Comparison of ENCODE assay signal across 8 cellular contexts in genomic region chr18:32469190-32469611, GRCh38. TPM values are rescaled to one million over a fixed set of nuclear protein-coding genes. Genes with fewer than 3 reads are reported as not detected.
A peak's percentile ranks its signal among the peaks of the same experiment; 100 is the strongest.
DNase-seq lines count a peak whose midpoint lies in the region; ATAC-seq and TF ChIP-seq lines count a peak whose summit lies in the region.

No MANE protein-coding gene starts in this region.

- H3K4me1 ChIP-seq in spleen: peaks cover 12 to 41% (median 29%) of the 10 kb centered on the region in 6 donors

- H3K27ac ChIP-seq in spleen: peak overlapping the region in 3 of 8 donors; percentile 3 to 68 (median 66)

- TF ChIP-seq CTCF in spleen (IDR thresholded peaks at IDR 0.05 in 8 of 11, conservative IDR thresholded peaks at IDR 0.05 in 3 of 11): no peak

- H3K36me3 ChIP-seq in spleen: no peaks in the 10 kb centered on the region

- WGBS in spleen, 5 donors: 22 to 31% (median 29%) methylated on average over 8 of the region's 8 CpGs

- H3K4me1 Mint-ChIP-seq in activated T-cell treated with anti-CD3 and anti-CD28 coated beads, Interleukin-2, amount 50 U/mL, for 24 hours (ENCODE audit: low read depth): peaks cover 30% of the 10 kb centered on the region

- H3K9me3 ChIP-seq in spleen: no peaks in the 10 kb centered on the region

- no peak overlapping the region for H3K27ac Mint-ChIP-seq in activated T-cell treated with anti-CD3 and anti-CD28 coated beads, Interleukin-2, amount 50 U/mL, for 24 hours

- peaks cover 0 to 81% (median 28%) of the 10 kb centered on the region in 7 donors for H3K27me3 ChIP-seq in spleen (replicated peaks in 1 of 7)

- H3K36me3 Mint-ChIP-seq in activated T-cell treated with anti-CD3 and anti-CD28 coated beads, Interleukin-2, amount 50 U/mL, for 24 hours (ENCODE audit: low read depth): no peaks in the 10 kb centered on the region

- intact Hi-C loops in spleen (cut with DNase I; ENCODE audit: low total_unique reads): no loop called here

- no peak for ATAC-seq in GM18517 (IDR thresholded peaks at IDR 0.05; ENCODE audit: unreplicated experiment)
- no peak for ATAC-seq in GM19455 (IDR thresholded peaks at IDR 0.05; ENCODE audit: unreplicated experiment)

- H3K4me3 ChIP-seq in spleen: peak overlapping the region; percentile 14 to 81 (median 58)

- no peak for DNase-seq in activated T-cell treated with anti-CD3 and anti-CD28 coated beads, Interleukin-2, amount 50 U/mL, for 24 hours
- no peak for DNase-seq in activated T-cell treated with anti-CD3 and anti-CD28 coated beads, Interleukin-2, amount 50 U/mL, for 1 hour
- DNase-seq in NOMO-1 (lab: John Stamatoyannopoulos, UW; ENCODE audit: unreplicated experiment in 2 of 2): peak; percentile 19 to 32
- peak; percentile 53 for DNase-seq in cerebellar cortex (ENCODE audit: low spot score)
- DNase-seq in kidney glomerular epithelial cell (lab: John Stamatoyannopoulos, UW): peak; percentile 39
- DNase-seq in spleen: no peak

- H3K9me3 Mint-ChIP-seq in activated T-cell treated with anti-CD3 and anti-CD28 coated beads, Interleukin-2, amount 50 U/mL, for 24 hours: no peaks in the 10 kb centered on the region

- TF ChIP-seq POLR2A in spleen (IDR thresholded peaks at IDR 0.05): no peak

- peak overlapping the region; percentile 62 for H3K4me3 Mint-ChIP-seq in activated T-cell treated with anti-CD3 and anti-CD28 coated beads, Interleukin-2, amount 50 U/mL, for 24 hours

- peaks cover 72% of the 10 kb centered on the region for H3K27me3 Mint-ChIP-seq in activated T-cell treated with anti-CD3 and anti-CD28 coated beads, Interleukin-2, amount 50 U/mL, for 24 hours

RNA-seq across cellular contexts. Expression of gene GAREM1, which starts 1.5 kb away (rescaled TPM):
- total RNA-seq in spleen: 1 to 10 TPM; 1.7 to 8.2 (median 4.4) TPM
- under 1 TPM; 0.20 to 0.58 (median 0.24) TPM for polyA plus RNA-seq in spleen

Comparison
In these comparisons a context has a peak if more than half of its experiments do, and no peak if none do; other contexts are left out.
1. DNase-seq: peak in NOMO-1 (2 of 2), cerebellar cortex (single experiment) and kidney glomerular epithelial cell (single experiment); none in activated T-cell treated with anti-CD3 and anti-CD28 coated beads, Interleukin-2, amount 50 U/mL, for 24 hours (single experiment), activated T-cell treated with anti-CD3 and anti-CD28 coated beads, Interleukin-2, amount 50 U/mL, for 1 hour (single experiment) and spleen (single experiment).